In the genomic region with DNA sequence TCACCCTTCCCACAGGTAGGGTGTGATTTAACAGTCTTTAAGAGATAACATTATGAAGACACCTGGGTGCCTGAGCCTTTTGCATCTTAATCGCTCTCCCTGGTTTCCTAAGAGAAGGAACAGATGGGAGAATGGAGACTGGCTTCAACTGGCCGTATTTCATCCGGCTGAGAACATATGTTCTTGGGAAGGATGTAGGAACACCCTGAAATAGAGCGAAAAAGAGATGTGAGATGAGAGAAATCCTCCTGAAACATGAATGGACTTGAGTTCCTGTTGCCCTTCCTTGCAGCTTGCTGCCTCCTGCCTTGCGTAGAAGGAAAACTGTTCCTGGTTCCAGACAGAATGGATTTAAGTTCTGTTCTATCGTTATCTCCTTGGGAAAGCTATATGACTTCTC, we compare ENCODE assay signal across 24 cellular contexts.
"Had no signal": no experiment of that assay in that cellular context is flagged by ENCODE, and none has a peak within 500 bp of the region (broad histone marks: within the 10 kb centered on the region; RNA-seq: fewer than 3 reads in every experiment).

No MANE protein-coding gene starts in this region.

- H3K4me1 ChIP-seq: SJSA1 had no signal

- H3K4me3 Mint-ChIP-seq: activated CD4-positive, alpha-beta memory T cell treated with anti-CD3 and anti-CD28 coated beads for 36 hours; activated CD4-positive, alpha-beta T cell treated with anti-CD3 and anti-CD28 coated beads, Interleukin-2, amount 10 ng/mL, durations not matched to agents 7 days and 5 days; activated naive CD8-positive, alpha-beta T cell treated with anti-CD3 and anti-CD28 coated beads for 36 hours; activated T-cell treated with anti-CD3 and anti-CD28 coated beads, Interleukin-2, amount 50 U/mL, for 4 hours; T-helper 1 cell treated with Interleukin-12 subunit alpha and Interleukin-12 subunit beta and Interleukin-4 antibody, amounts not matched to agents 30 μg/mL and 1 μg/mL, for 36 hours had no signal

- DNase-seq: activated CD4-positive, alpha-beta memory T cell treated with anti-CD3 and anti-CD28 coated beads for 36 hours; activated CD4-positive, alpha-beta T cell treated with anti-CD3 and anti-CD28 coated beads, Interleukin-2, amount 10 ng/mL, durations not matched to agents 7 days and 5 days; activated CD4-positive, CD25-positive, alpha-beta regulatory T cell; activated CD8-positive, alpha-beta memory T cell treated with anti-CD3 and anti-CD28 coated beads for 24 hours; activated effector memory CD4-positive, alpha-beta T cell treated with anti-CD3 and anti-CD28 coated beads, Interleukin-2, amount 50 U/mL, for 16 hours; activated naive CD4-positive, alpha-beta T cell treated with Interleukin-2 at 50 U/mL for 16 hours; activated naive CD8-positive, alpha-beta T cell treated with anti-CD3 and anti-CD28 coated beads for 36 hours; activated T-cell treated with anti-CD3 and anti-CD28 coated beads, Interleukin-2, amount 50 U/mL, for 4 hours; brain microvascular endothelial cell; MM.1S; NCI-H1105 treated with DMSO at 0.1 percent for 48 hours; NCI-H1436 treated with DMSO at 0.1 percent for 48 hours; NCI-H187; NCI-H2081; NCI-H345; NCI-H510A; NCI-H526 treated with DMSO at 0.1 percent for 48 hours; PC-3; SHP77; SW 1271 had no signal

- FAIRE-seq: RCC 7860 had no signal

- H3K9me3 Mint-ChIP-seq: activated T-cell treated with anti-CD3 and anti-CD28 coated beads, Interleukin-2, amount 50 U/mL, for 4 hours had no signal

- H3K27ac ChIP-seq: brain microvascular endothelial cell, cardiac muscle cell, SJSA1 had no signal

- H3K27ac Mint-ChIP-seq: activated CD4-positive, alpha-beta memory T cell treated with anti-CD3 and anti-CD28 coated beads for 36 hours; activated CD4-positive, alpha-beta T cell treated with anti-CD3 and anti-CD28 coated beads, Interleukin-2, amount 10 ng/mL, durations not matched to agents 7 days and 5 days; activated naive CD8-positive, alpha-beta T cell treated with anti-CD3 and anti-CD28 coated beads for 36 hours; T-helper 1 cell treated with Interleukin-12 subunit alpha and Interleukin-12 subunit beta and Interleukin-4 antibody, amounts not matched to agents 30 μg/mL and 1 μg/mL, for 36 hours had no signal

- H3K4me3 ChIP-seq: cardiac muscle cell, SJSA1 had no signal

- H3K4me1 Mint-ChIP-seq: activated CD4-positive, alpha-beta T cell treated with anti-CD3 and anti-CD28 coated beads, Interleukin-2, amount 10 ng/mL, durations not matched to agents 7 days and 5 days; activated naive CD8-positive, alpha-beta T cell treated with anti-CD3 and anti-CD28 coated beads for 36 hours had no signal

- H3K27me3 Mint-ChIP-seq: activated CD4-positive, alpha-beta memory T cell treated with anti-CD3 and anti-CD28 coated beads for 36 hours; activated CD4-positive, alpha-beta T cell treated with anti-CD3 and anti-CD28 coated beads, Interleukin-2, amount 10 ng/mL, durations not matched to agents 7 days and 5 days; activated naive CD8-positive, alpha-beta T cell treated with anti-CD3 and anti-CD28 coated beads for 36 hours had no signal

- H3K27me3 ChIP-seq: brain microvascular endothelial cell, cardiac muscle cell, SJSA1 had no signal

- H3K36me3 ChIP-seq: brain microvascular endothelial cell, cardiac muscle cell, SJSA1 had no signal

- H3K36me3 Mint-ChIP-seq: activated CD4-positive, alpha-beta memory T cell treated with anti-CD3 and anti-CD28 coated beads for 36 hours; activated naive CD8-positive, alpha-beta T cell treated with anti-CD3 and anti-CD28 coated beads for 36 hours had no signal
